Comparison of ENCODE assay signal across 22 cellular contexts in the genomic region with DNA sequence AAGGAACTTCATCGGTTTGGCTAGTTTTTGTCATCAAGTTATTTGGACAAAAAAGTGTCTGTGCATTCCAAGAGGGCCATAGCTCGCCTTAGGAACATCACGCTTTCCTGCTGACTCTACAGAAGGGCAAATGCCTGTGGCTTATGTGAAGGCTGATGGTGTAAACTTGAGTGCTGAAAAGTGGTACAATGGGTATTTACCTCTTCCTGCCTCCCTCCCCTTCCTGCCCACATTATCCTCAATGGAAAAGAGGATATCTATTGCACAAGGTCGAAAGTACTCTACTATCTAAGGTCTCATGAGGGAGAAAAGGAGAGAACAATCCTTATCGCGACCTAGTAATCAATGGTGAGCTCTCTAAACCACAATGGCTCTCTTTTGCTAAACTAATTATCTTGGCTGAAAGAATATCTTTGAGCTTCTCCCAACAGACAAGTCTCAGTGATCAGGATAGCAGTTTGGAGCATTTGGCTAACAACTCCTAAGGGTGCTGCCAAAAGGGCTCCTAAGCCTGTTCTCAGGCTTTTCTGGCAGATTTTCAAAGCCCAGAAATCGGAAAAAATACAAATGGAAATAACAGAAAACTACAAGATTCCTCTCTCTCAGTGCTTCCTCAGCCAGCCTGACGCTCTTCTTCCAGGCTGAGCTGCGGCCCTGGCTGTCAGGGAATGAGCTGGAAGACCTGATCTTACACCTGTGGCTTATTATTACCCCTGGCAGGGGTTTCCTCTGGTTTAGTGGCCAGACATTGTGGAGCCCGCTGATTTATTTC. TPM values are rescaled to one million over a fixed set of nuclear protein-coding genes. Genes with fewer than 3 reads are reported as not detected.
DNase-seq lines count a peak whose midpoint lies in the region; ATAC-seq, FAIRE-seq and TF ChIP-seq lines count a peak whose summit lies in the region.
"Had no signal": no experiment of that assay in that cellular context is flagged by ENCODE, and none has a peak within 500 bp of the region (broad histone marks: within the 10 kb centered on the region; RNA-seq: fewer than 3 reads in every experiment).

No MANE protein-coding gene starts in this region.

- no peaks in the 10 kb centered on the region for H3K9me2 ChIP-seq in hepatocyte (replicated peaks; ENCODE audit: insufficient read depth)
- no peaks in the 10 kb centered on the region for H3K9me2 ChIP-seq in MM.1S (replicated peaks; ENCODE audit: insufficient read depth, low read length)

- no peak overlapping the region for H3K4me3 ChIP-seq in cardiac fibroblast (replicated peaks in 1 of 2; ENCODE audit: low read depth in 2 of 2, low read length in 2 of 2)
- no peak overlapping the region for H3K4me3 ChIP-seq in hepatocyte
- H3K4me3 ChIP-seq in MM.1S (ENCODE audit: low read length) = no peak overlapping the region
- H3K4me3 ChIP-seq: A549 had no signal

- H3K4me2 ChIP-seq in hepatocyte (no peak overlapping the region), MM.1S (ENCODE audit: low read depth, low read length) (no peak overlapping the region)
- H3K4me2 ChIP-seq: A549 had no signal

- ATAC-seq in Right ventricle myocardium inferior = peak; percentile 83
- ATAC-seq: A549; foreskin keratinocyte; natural killer cell treated with Interleukin-12 subunit alpha and Interleukin-12 subunit beta and Interleukin-15 and Interleukin-18, amount 100 ng/mL, for 72 hours had no signal

- no peak for FAIRE-seq in HTR-8/SVneo (lab: Jason Lieb, UNC)
- FAIRE-seq: A549, GM12892, GM19239 had no signal

- H3F3A ChIP-seq in MM.1S (ENCODE audit: insufficient read depth, low read length) = no peaks in the 10 kb centered on the region

- H3K4me1 ChIP-seq in hepatocyte (ENCODE audit: insufficient read depth) (peaks cover 7% of the 10 kb centered on the region), MM.1S (ENCODE audit: low read length) (no peaks in the 10 kb centered on the region)
- H3K4me1 ChIP-seq: A549, foreskin keratinocyte had no signal

- H3K9ac ChIP-seq in MM.1S (ENCODE audit: low read length) = no peak overlapping the region

- H4K20me1 ChIP-seq in hepatocyte (ENCODE audit: insufficient read depth, poor library complexity, severe bottlenecking) (no peaks in the 10 kb centered on the region), MM.1S (ENCODE audit: insufficient read depth, low read length) (no peaks in the 10 kb centered on the region)

- no peaks in the 10 kb centered on the region for H3K36me3 ChIP-seq in hepatocyte (replicated peaks; ENCODE audit: insufficient read depth, low read depth)
- H3K36me3 ChIP-seq in MM.1S (replicated peaks; ENCODE audit: insufficient read depth, low read length) = no peaks in the 10 kb centered on the region

- H3K27ac ChIP-seq in hepatocyte (peak overlapping the region; percentile 13), MM.1S (ENCODE audit: low read length) (no peak overlapping the region)
- H3K27ac ChIP-seq: A549, foreskin keratinocyte had no signal

- H3K9me3 ChIP-seq in hepatocyte (ENCODE audit: low read depth) = no peaks in the 10 kb centered on the region
- no peaks in the 10 kb centered on the region for H3K9me3 ChIP-seq in MM.1S (replicated peaks; ENCODE audit: insufficient read depth, low read length)
- H3K9me3 ChIP-seq: A549 had no signal

- TF ChIP-seq CTCF in cardiac fibroblast (IDR thresholded peaks at IDR 0.05; ENCODE audit: low read depth, low read length) (no peak), hepatocyte (IDR thresholded peaks at IDR 0.05; ENCODE audit: poor library complexity) (no peak), MM.1S (IDR thresholded peaks at IDR 0.05; ENCODE audit: low read length) (no peak)

- H3K79me2 ChIP-seq in hepatocyte = no peaks in the 10 kb centered on the region
- H3K79me2 ChIP-seq in MM.1S (ENCODE audit: low read length) = no peaks in the 10 kb centered on the region

- 66% methylated on average over 10 of the region's 10 CpGs for WGBS in hepatocyte (ENCODE audit: low lambda C conversion rate, missing lambda C conversion rate)

- no peak overlapping the region for H2AFZ ChIP-seq in hepatocyte
- no peak overlapping the region for H2AFZ ChIP-seq in MM.1S (ENCODE audit: low read length)

- intact Hi-C loops in Right ventricle myocardium inferior (cut with DNase I) (no loop called here), cardiac septum (cut with DNase I) (no loop called here)

- DNase-seq in Right ventricle myocardium inferior (ENCODE audit: missing footprints) (no peak), cardiac septum (ENCODE audit: low spot score) (no peak), cardiac fibroblast (ENCODE audit: low read depth in 2 of 2) (peak; percentile 66 to 81), hepatocyte (ENCODE audit: low spot score) (no peak), NK-92 (lab: John Stamatoyannopoulos, UW; ENCODE audit: unreplicated experiment) (no peak), NCI-H345 treated with DMSO at 0.1 percent for 48 hours (lab: John Stamatoyannopoulos, UW; ENCODE audit: unreplicated experiment) (no peak), MM.1S (no peak), HTR-8/SVneo (ENCODE audit: insufficient read length, low spot score) (no peak)
- DNase-seq: activated CD4-positive, alpha-beta memory T cell treated with anti-CD3 and anti-CD28 coated beads for 36 hours; DMS53; foreskin keratinocyte; H9; kidney; NCI-H187 had no signal

- H3K27me3 ChIP-seq in hepatocyte (no peaks in the 10 kb centered on the region), MM.1S (replicated peaks; ENCODE audit: insufficient read depth, low read length) (no peaks in the 10 kb centered on the region)
- H3K27me3 ChIP-seq: foreskin keratinocyte had no signal

RNA-seq across cellular contexts. Expression of a gene that starts 42.6 kb away (rescaled TPM):
- total RNA-seq in Right ventricle myocardium inferior (1.7 TPM), cardiac septum (3.3 TPM), hepatocyte (86.9 and 91.4 TPM in 2 replicates)
- 74.7 and 81.5 TPM in 2 replicates for polyA plus RNA-seq in hepatocyte

RNA-seq across cellular contexts. Expression of a gene that starts 54.5 kb away (rescaled TPM):
- total RNA-seq in Right ventricle myocardium inferior (not detected), cardiac septum (not detected), hepatocyte (0.20 and 0.80 TPM in 2 replicates)
- not detected in 2 replicates for polyA plus RNA-seq in hepatocyte
- total RNA-seq: activated CD4-positive, alpha-beta memory T cell treated with anti-CD3 and anti-CD28 coated beads for 36 hours; chondrocyte; foreskin keratinocyte; H9; kidney; natural killer cell treated with Interleukin-12 subunit alpha and Interleukin-12 subunit beta and Interleukin-15 and Interleukin-18, amount 100 ng/mL, for 72 hours; T-helper 1 cell treated with Interleukin-12 subunit alpha and Interleukin-12 subunit beta and Interleukin-4 antibody, amounts not matched to agents 30 ng/mL and 1 ng/mL, for 36 hours; urinary bladder had no signal
- polyA plus RNA-seq: A549, foreskin keratinocyte, IgD-negative memory B cell, urinary bladder had no signal

Comparison
In these comparisons a context has a peak if more than half of its experiments do, and no peak if none do; other contexts are left out.
1. DNase-seq: peak in cardiac fibroblast (2 of 2); none in Right ventricle myocardium inferior (single experiment), cardiac septum (single experiment), hepatocyte (single experiment), NK-92 (single experiment), NCI-H345 treated with DMSO at 0.1 percent for 48 hours (single experiment), MM.1S (single experiment) and HTR-8/SVneo (single experiment).
2. RNA of a gene that starts 42.6 kb away (total RNA-seq): 86.9 to 91.4 TPM in hepatocyte; 3.3 TPM in cardiac septum (single experiment) and 1.7 TPM in Right ventricle myocardium inferior (single experiment); every median in the first group is over 10 times any median in the second.